Comparison of ENCODE assay signal across 8 cellular contexts in genomic region chr12:123983822-123984485, GRCh38. TPM values are rescaled to one million over a fixed set of nuclear protein-coding genes. Genes with fewer than 3 reads are reported as not detected.
DNase-seq lines count a peak whose midpoint lies in the region; TF ChIP-seq lines count a peak whose summit lies in the region.

No MANE protein-coding gene starts in this region.

- H3K9me3 ChIP-seq in hepatocyte (ENCODE audit: low read depth) = no peaks in the 10 kb centered on the region

- H3K4me2 ChIP-seq in hepatocyte = no peak overlapping the region

- in situ Hi-C loops in astrocyte of the cerebellum (cut with HindIII; ENCODE audit: low sequenced_read_pairs) = loop anchor here (10.0 to 25.0 kb wide), 2 partner anchors 269 to 322 kb away; partner anchors contain the start of genes ATP6V0A2 and TCTN2

- H3K9me2 ChIP-seq in hepatocyte (replicated peaks; ENCODE audit: insufficient read depth) = no peaks in the 10 kb centered on the region

- peaks cover 98% of the 10 kb centered on the region for H3K79me2 ChIP-seq in hepatocyte

- H3K36me3 ChIP-seq in GM06990 (ENCODE audit: control insufficient read depth, insufficient read depth, low read length) (peaks cover 5% of the 10 kb centered on the region), hepatocyte (replicated peaks; ENCODE audit: insufficient read depth, low read depth) (no peaks in the 10 kb centered on the region)

- no peak overlapping the region for H2AFZ ChIP-seq in hepatocyte

- H3K27me3 ChIP-seq in GM06990 (replicated peaks; ENCODE audit: control insufficient read depth, insufficient read depth, low read length) = no peaks in the 10 kb centered on the region
- H3K27me3 ChIP-seq in hepatocyte = no peaks in the 10 kb centered on the region

- no peak overlapping the region for H3K27ac ChIP-seq in hepatocyte

- H4K20me1 ChIP-seq in hepatocyte (ENCODE audit: insufficient read depth, poor library complexity, severe bottlenecking) = peaks cover 25% of the 10 kb centered on the region

- peak; percentile 64 for TF ChIP-seq CTCF in GM06990 (IDR thresholded peaks at IDR 0.05; ENCODE audit: insufficient read depth, low read length, poor library complexity, severe bottlenecking)
- peak; percentile 75 for TF ChIP-seq CTCF in astrocyte of the cerebellum (IDR thresholded peaks at IDR 0.05; ENCODE audit: low read depth, low read length, missing control alignments)
- peak; percentile 68 for TF ChIP-seq CTCF in hepatocyte (IDR thresholded peaks at IDR 0.05; ENCODE audit: poor library complexity)

- 72% methylated on average over 7 of the region's 7 CpGs for WGBS in hepatocyte (ENCODE audit: low lambda C conversion rate, missing lambda C conversion rate)

- DNase-seq in GM06990 (ENCODE audit: extremely low read depth, insufficient read length) = no peak
- DNase-seq in LoVo (ENCODE audit: low spot score) = peak; percentile 43
- DNase-seq in SK-N-DZ (ENCODE audit: low spot score) = peak; percentile 72
- DNase-seq in astrocyte of the cerebellum (ENCODE audit: low read depth) = peak; percentile 66
- DNase-seq in hepatocyte (ENCODE audit: low spot score) = peak; percentile 83
- peak; percentile 45 for DNase-seq in smooth muscle cell of the brain vasculature (ENCODE audit: low read depth, low spot score)
- DNase-seq in epidermal melanocyte (ENCODE audit: insufficient read length, low spot score) = no peak
- DNase-seq in middle frontal gyrus (ENCODE audit: extremely low spot score, low spot score) = no peak

- peaks cover 4% of the 10 kb centered on the region for H3K4me1 ChIP-seq in hepatocyte (ENCODE audit: insufficient read depth)

- H3K4me3 ChIP-seq in GM06990 (replicated peaks; ENCODE audit: low read depth, low read length) (no peak overlapping the region), astrocyte of the cerebellum (ENCODE audit: low read depth, low read length) (no peak overlapping the region), hepatocyte (no peak overlapping the region)

RNA-seq across cellular contexts. Expression of gene ZNF664, which starts 10.9 kb away (rescaled TPM):
- 152 and 158 TPM in 2 replicates for polyA plus RNA-seq in SK-N-DZ (2014; cell fraction: cytosol; rRNA removed)
- 93.4 and 537 TPM in 2 replicates for polyA plus RNA-seq in SK-N-DZ (2014; cell fraction: nucleus; rRNA removed)
- 63.9 and 80.4 TPM in 2 replicates for total RNA-seq in hepatocyte
- 13.5 and 17.6 TPM in 2 replicates for polyA plus RNA-seq in hepatocyte

RNA-seq across cellular contexts. Expression of gene CCDC92, which starts 11.3 kb away (rescaled TPM):
- 14.0 and 15.3 TPM in 2 replicates for polyA plus RNA-seq in SK-N-DZ (2014; cell fraction: cytosol; rRNA removed)
- 14.5 and 22.4 TPM in 2 replicates for polyA plus RNA-seq in SK-N-DZ (2014; cell fraction: nucleus; rRNA removed)
- total RNA-seq in hepatocyte = 12.8 and 16.9 TPM in 2 replicates
- 58.8 and 60.2 TPM in 2 replicates for polyA plus RNA-seq in hepatocyte

Comparison
In these comparisons a context has a peak if more than half of its experiments do, and no peak if none do; other contexts are left out.
1. DNase-seq: peak in LoVo (single experiment), SK-N-DZ (single experiment), astrocyte of the cerebellum (single experiment), hepatocyte (single experiment) and smooth muscle cell of the brain vasculature (single experiment); none in GM06990 (single experiment), epidermal melanocyte (single experiment) and middle frontal gyrus (single experiment).
2. Peak in every context shown above with its lines, with median percentiles within 50 percentile points of each other: CTCF ChIP-seq.